Comparison of ENCODE assay signal across 14 cellular contexts in genomic region chr9:86341007-86341491, GRCh38. TPM values are rescaled to one million over a fixed set of nuclear protein-coding genes. Genes with fewer than 3 reads are reported as not detected.
DNase-seq lines count a peak whose midpoint lies in the region; ATAC-seq, FAIRE-seq and TF ChIP-seq lines count a peak whose summit lies in the region.
"Had no signal": no experiment of that assay in that cellular context is flagged by ENCODE, and none has a peak within 500 bp of the region (broad histone marks: within the 10 kb centered on the region; RNA-seq: fewer than 3 reads in every experiment).

No MANE protein-coding gene starts in this region.

- no peak for ATAC-seq in aorta (ENCODE audit: low FRiP score)
- ATAC-seq: effector memory CD8-positive, alpha-beta T cell had no signal

- peak overlapping the region; percentile 38 for H3K27ac Mint-ChIP-seq in activated T-cell treated with anti-CD3 and anti-CD28 coated beads, Interleukin-2, amount 50 U/mL, for 24 hours
- H3K27ac Mint-ChIP-seq: activated naive CD4-positive, alpha-beta T cell treated with anti-CD3 and anti-CD28 coated beads, Interleukin-2, amount 50 U/mL, for 72 hours had no signal

- H3K4me3 ChIP-seq in Karpas-422 (ENCODE audit: low read length) = no peak overlapping the region
- H3K4me3 ChIP-seq in bronchial epithelial cell (ENCODE audit: low read depth, low read length) = no peak overlapping the region
- no peak overlapping the region for H3K4me3 ChIP-seq in spleen
- no peak overlapping the region for H3K4me3 ChIP-seq in aorta (ENCODE audit: low read length in 2 of 2)
- H3K4me3 ChIP-seq: hepatocyte, SJSA1 had no signal

- H2AFZ ChIP-seq in Karpas-422 (ENCODE audit: low read length) = no peak overlapping the region
- H2AFZ ChIP-seq: hepatocyte had no signal

- H3K27ac ChIP-seq in Karpas-422 (ENCODE audit: low read length) (0 out of 2 replicates have a peak overlapping the region, but pooled peaks have one; percentile 7), spleen (peak overlapping the region in 6 of 8 donors; percentile 2 to 84 (median 36)), aorta (ENCODE audit: low read depth in 1 of 2, low read length in 2 of 2) (no peak overlapping the region)
- H3K27ac ChIP-seq: hepatocyte, SJSA1 had no signal

- intact Hi-C loops in spleen (cut with DNase I; ENCODE audit: low total_unique reads) (loop anchor here (10.0 kb wide), 1 partner anchor 46 kb away; no protein-coding TSS in a partner anchor), aorta (cut with DNase I) (no loop called here)

- TF ChIP-seq CTCF in bronchial epithelial cell (IDR thresholded peaks at IDR 0.05; ENCODE audit: insufficient read depth, low read length, severe bottlenecking) (no peak), spleen (IDR thresholded peaks at IDR 0.05 in 8 of 11, conservative IDR thresholded peaks at IDR 0.05 in 3 of 11) (no peak)

- no peak for TF ChIP-seq POLR2A in spleen (IDR thresholded peaks at IDR 0.05)

- no peak for DNase-seq in activated T-cell treated with anti-CD3 and anti-CD28 coated beads, Interleukin-2, amount 50 U/mL, for 24 hours
- no peak for DNase-seq in activated T-cell treated with anti-CD3 and anti-CD28 coated beads, Interleukin-2, amount 50 U/mL, for 48 hours
- no peak for DNase-seq in Karpas-422
- peak; percentile 21 for DNase-seq in bronchial epithelial cell (ENCODE audit: low read depth)
- DNase-seq in spleen = no peak
- no peak for DNase-seq in aorta
- no peak for DNase-seq in NCI-H774 (lab: John Stamatoyannopoulos, UW)
- no peak for DNase-seq in T-helper 9 cell
- DNase-seq: effector memory CD8-positive, alpha-beta T cell; NCI-H524 had no signal

- no peak for FAIRE-seq in bronchial epithelial cell (lab: Jason Lieb, UNC)
- FAIRE-seq: G401.6 had no signal

- H3K79me2 ChIP-seq in Karpas-422 (ENCODE audit: low read length) = peaks cover 51% of the 10 kb centered on the region

- H3K36me3 Mint-ChIP-seq in activated T-cell treated with anti-CD3 and anti-CD28 coated beads, Interleukin-2, amount 50 U/mL, for 24 hours (ENCODE audit: low read depth) = peaks cover 93% of the 10 kb centered on the region

- H4K20me1 ChIP-seq in Karpas-422 (ENCODE audit: insufficient read depth, low read depth, low read length) = no peaks in the 10 kb centered on the region

- WGBS in spleen, 5 donors = 47 to 77% (median 64%) methylated on average over 3 of the region's 3 CpGs
- WGBS in aorta, 2 donors = 75 to 88% methylated on average over 3 of the region's 3 CpGs

- H3K36me3 ChIP-seq in Karpas-422 (ENCODE audit: insufficient read depth, low read length) (peaks cover 86% of the 10 kb centered on the region), bronchial epithelial cell (ENCODE audit: control insufficient read depth, insufficient read depth, low read length) (peaks cover 18% of the 10 kb centered on the region), spleen (peaks cover 0 to 100% (median 78%) of the 10 kb centered on the region in 6 donors), aorta (ENCODE audit: control insufficient read depth in 1 of 2, insufficient read depth in 2 of 2, low read length in 1 of 2) (peaks cover 0 to 5% of the 10 kb centered on the region in 2 donors)

- H3K9me3 ChIP-seq in Karpas-422 (ENCODE audit: low read length) (no peaks in the 10 kb centered on the region), spleen (no peaks in the 10 kb centered on the region), aorta (ENCODE audit: control insufficient read depth, low read length) (no peaks in the 10 kb centered on the region)
- H3K9me3 ChIP-seq: SJSA1 had no signal

- H3K27me3 ChIP-seq in Karpas-422 (ENCODE audit: low read length) (no peaks in the 10 kb centered on the region), bronchial epithelial cell (ENCODE audit: control insufficient read depth, insufficient read depth, low read length) (no peaks in the 10 kb centered on the region), spleen (replicated peaks in 1 of 7) (no peaks in the 10 kb centered on the region), aorta (ENCODE audit: control insufficient read depth in 1 of 2, insufficient read depth in 2 of 2, low read length in 1 of 2) (no peaks in the 10 kb centered on the region)
- H3K27me3 ChIP-seq: hepatocyte, SJSA1 had no signal

- no peaks in the 10 kb centered on the region for H3K9me2 ChIP-seq in Karpas-422 (replicated peaks; ENCODE audit: insufficient read depth, low read length)

- no peaks in the 10 kb centered on the region for H3K27me3 Mint-ChIP-seq in activated T-cell treated with anti-CD3 and anti-CD28 coated beads, Interleukin-2, amount 50 U/mL, for 24 hours
- H3K27me3 Mint-ChIP-seq: effector memory CD8-positive, alpha-beta T cell had no signal

- H3K4me1 ChIP-seq in Karpas-422 (ENCODE audit: low read length) (peaks cover 74% of the 10 kb centered on the region), spleen (peaks cover 22 to 89% (median 47%) of the 10 kb centered on the region in 6 donors), aorta (ENCODE audit: control insufficient read depth in 1 of 2, insufficient read depth in 2 of 2, low read length in 2 of 2) (no peaks in the 10 kb centered on the region)

- H3K9ac ChIP-seq in Karpas-422 (ENCODE audit: low read length) = no peak overlapping the region

- H3K4me3 Mint-ChIP-seq in activated T-cell treated with anti-CD3 and anti-CD28 coated beads, Interleukin-2, amount 50 U/mL, for 24 hours = no peak overlapping the region
- H3K4me3 Mint-ChIP-seq: effector memory CD8-positive, alpha-beta T cell had no signal

- no peaks in the 10 kb centered on the region for H3K9me3 Mint-ChIP-seq in activated T-cell treated with anti-CD3 and anti-CD28 coated beads, Interleukin-2, amount 50 U/mL, for 24 hours
- H3K9me3 Mint-ChIP-seq: activated naive CD4-positive, alpha-beta T cell treated with anti-CD3 and anti-CD28 coated beads, Interleukin-2, amount 50 U/mL, for 72 hours; effector memory CD8-positive, alpha-beta T cell had no signal

- peak overlapping the region; percentile 16 for H3K4me2 ChIP-seq in Karpas-422 (ENCODE audit: low read depth, low read length, poor library complexity, severe bottlenecking)
- H3K4me2 ChIP-seq: hepatocyte had no signal

- peaks cover 59% of the 10 kb centered on the region for H3K4me1 Mint-ChIP-seq in activated T-cell treated with anti-CD3 and anti-CD28 coated beads, Interleukin-2, amount 50 U/mL, for 24 hours (ENCODE audit: low read depth)

RNA-seq across cellular contexts. Expression of gene TUT7, which starts 13.2 kb away (rescaled TPM):
- 45.0 and 51.2 TPM in 2 replicates for total RNA-seq in Karpas-422 (2014; rRNA removed; shearing (Covaris generic); ENCODE audit: low replicate concordance)
- total RNA-seq in bronchial epithelial cell = 24.7 and 52.4 TPM in 2 replicates
- total RNA-seq in spleen = 100 to 1,000 TPM in 2 of 7 donors, 10 to 100 TPM in 5; 52.6 to 119 (median 63.0) TPM
- polyA plus RNA-seq in spleen = 10 to 100 TPM; 17.9 to 20.8 (median 20.1) TPM
- total RNA-seq in aorta = 10 to 100 TPM; 27.9 to 38.1 TPM
- 1 to 10 TPM; 7.1 to 8.4 TPM for polyA plus RNA-seq in aorta

RNA-seq across cellular contexts. Expression of gene ISCA1, which starts 58.7 kb away (rescaled TPM):
- total RNA-seq in Karpas-422 (2014; rRNA removed; shearing (Covaris generic); ENCODE audit: low replicate concordance) = 23.8 and 51.4 TPM in 2 replicates
- 20.9 and 21.3 TPM in 2 replicates for total RNA-seq in bronchial epithelial cell
- total RNA-seq in spleen = 10 to 100 TPM; 19.1 to 35.5 (median 28.9) TPM
- polyA plus RNA-seq in spleen = 10 to 100 TPM; 15.3 to 27.1 (median 20.8) TPM
- total RNA-seq in aorta = 10 to 100 TPM; 24.1 to 25.1 TPM
- 10 to 100 TPM; 45.4 to 53.6 TPM for polyA plus RNA-seq in aorta

Comparison
In these comparisons a context has a peak if more than half of its experiments do, and no peak if none do; other contexts are left out.
1. H3K27ac ChIP-seq: peak in Karpas-422 (single experiment) and spleen (6 of 8); none in aorta (0 of 2).